1 cellular context compared by ENCODE assay signal in genomic region chr5:41213340-41213739, GRCh38.
TF ChIP-seq lines count a peak whose summit lies in the region.

TSS of gene C6 (minus strand) at chr5:41213532. CDS start at chr5:41203230, 10,302 bp downstream.

TF ChIP-seq in HepG2, 621 proteins besides CTCF, POLR2A, EP300 and RAD21 (continues in another document):
- TF ChIP-seq CEBPB (IDR thresholded peaks at IDR 0.05; ENCODE audit: borderline replicate concordance, low read depth, low read length) (peak; percentile 49; the same call in 1 of the 2 replicates), PCBP2 (optimal IDR thresholded peaks at IDR 0.05; ENCODE audit: low read depth, low read length, poor library complexity, severe bottlenecking) (no peak), ZC3H4 (CRISPR knock-in tag; IDR thresholded peaks at IDR 0.05; ENCODE audit: borderline replicate concordance) (no peak), NR2F2 (IDR thresholded peaks at IDR 0.05; ENCODE audit: borderline replicate concordance, low read depth) (no peak), MTA3 (CRISPR knock-in tag; IDR thresholded peaks at IDR 0.05) (no peak), CSRNP1 (CRISPR knock-in tag; IDR thresholded peaks at IDR 0.05) (no peak), ELF4 (CRISPR knock-in tag; IDR thresholded peaks at IDR 0.05; ENCODE audit: borderline replicate concordance) (no peak), CCDC6 (CRISPR knock-in tag; IDR thresholded peaks at IDR 0.05) (no peak), THYN1 (CRISPR knock-in tag; IDR thresholded peaks at IDR 0.05; ENCODE audit: borderline replicate concordance, low read depth) (no peak), CHD4 (IDR thresholded peaks at IDR 0.05; ENCODE audit: borderline replicate concordance, low read length) (no peak), ZNF660 (CRISPR knock-in tag; IDR thresholded peaks at IDR 0.05; ENCODE audit: borderline replicate concordance, low read depth) (no peak), ZBTB25 (CRISPR knock-in tag; IDR thresholded peaks at IDR 0.05) (no peak), ZNF484 (CRISPR knock-in tag; IDR thresholded peaks at IDR 0.05; ENCODE audit: borderline replicate concordance, low read depth) (no peak), TEF (CRISPR knock-in tag; IDR thresholded peaks at IDR 0.05) (no peak), ARNTL (CRISPR knock-in tag; IDR thresholded peaks at IDR 0.05) (no peak), ZMAT3 (CRISPR knock-in tag; conservative IDR thresholded peaks at IDR 0.05) (no peak), NR0B2 (CRISPR knock-in tag; IDR thresholded peaks at IDR 0.05) (no peak), ATF5 (CRISPR knock-in tag; IDR thresholded peaks at IDR 0.05; ENCODE audit: low read depth) (no peak), MIER3 (CRISPR knock-in tag; IDR thresholded peaks at IDR 0.05; ENCODE audit: borderline replicate concordance) (no peak), TCF7 (IDR thresholded peaks at IDR 0.05; ENCODE audit: low read depth) (no peak)
- TF ChIP-seq, protein P1, sequence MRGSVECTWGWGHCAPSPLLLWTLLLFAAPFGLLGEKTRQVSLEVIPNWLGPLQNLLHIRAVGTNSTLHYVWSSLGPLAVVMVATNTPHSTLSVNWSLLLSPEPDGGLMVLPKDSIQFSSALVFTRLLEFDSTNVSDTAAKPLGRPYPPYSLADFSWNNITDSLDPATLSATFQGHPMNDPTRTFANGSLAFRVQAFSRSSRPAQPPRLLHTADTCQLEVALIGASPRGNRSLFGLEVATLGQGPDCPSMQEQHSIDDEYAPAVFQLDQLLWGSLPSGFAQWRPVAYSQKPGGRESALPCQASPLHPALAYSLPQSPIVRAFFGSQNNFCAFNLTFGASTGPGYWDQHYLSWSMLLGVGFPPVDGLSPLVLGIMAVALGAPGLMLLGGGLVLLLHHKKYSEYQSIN (CRISPR knock-in tag; IDR thresholded peaks at IDR 0.05; ENCODE audit: borderline replicate concordance), result no peak
- TF ChIP-seq, protein P2, sequence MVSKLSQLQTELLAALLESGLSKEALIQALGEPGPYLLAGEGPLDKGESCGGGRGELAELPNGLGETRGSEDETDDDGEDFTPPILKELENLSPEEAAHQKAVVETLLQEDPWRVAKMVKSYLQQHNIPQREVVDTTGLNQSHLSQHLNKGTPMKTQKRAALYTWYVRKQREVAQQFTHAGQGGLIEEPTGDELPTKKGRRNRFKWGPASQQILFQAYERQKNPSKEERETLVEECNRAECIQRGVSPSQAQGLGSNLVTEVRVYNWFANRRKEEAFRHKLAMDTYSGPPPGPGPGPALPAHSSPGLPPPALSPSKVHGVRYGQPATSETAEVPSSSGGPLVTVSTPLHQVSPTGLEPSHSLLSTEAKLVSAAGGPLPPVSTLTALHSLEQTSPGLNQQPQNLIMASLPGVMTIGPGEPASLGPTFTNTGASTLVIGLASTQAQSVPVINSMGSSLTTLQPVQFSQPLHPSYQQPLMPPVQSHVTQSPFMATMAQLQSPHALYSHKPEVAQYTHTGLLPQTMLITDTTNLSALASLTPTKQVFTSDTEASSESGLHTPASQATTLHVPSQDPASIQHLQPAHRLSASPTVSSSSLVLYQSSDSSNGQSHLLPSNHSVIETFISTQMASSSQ (IDR thresholded peaks at IDR 0.05; ENCODE audit: low read depth), result no peak
- TF ChIP-seq, protein P2 (CRISPR knock-in tag; IDR thresholded peaks at IDR 0.05; ENCODE audit: borderline replicate concordance), result 0 out of 2 replicates have a peak, but pooled peaks have one; percentile 20
- TF ChIP-seq, protein P3, sequence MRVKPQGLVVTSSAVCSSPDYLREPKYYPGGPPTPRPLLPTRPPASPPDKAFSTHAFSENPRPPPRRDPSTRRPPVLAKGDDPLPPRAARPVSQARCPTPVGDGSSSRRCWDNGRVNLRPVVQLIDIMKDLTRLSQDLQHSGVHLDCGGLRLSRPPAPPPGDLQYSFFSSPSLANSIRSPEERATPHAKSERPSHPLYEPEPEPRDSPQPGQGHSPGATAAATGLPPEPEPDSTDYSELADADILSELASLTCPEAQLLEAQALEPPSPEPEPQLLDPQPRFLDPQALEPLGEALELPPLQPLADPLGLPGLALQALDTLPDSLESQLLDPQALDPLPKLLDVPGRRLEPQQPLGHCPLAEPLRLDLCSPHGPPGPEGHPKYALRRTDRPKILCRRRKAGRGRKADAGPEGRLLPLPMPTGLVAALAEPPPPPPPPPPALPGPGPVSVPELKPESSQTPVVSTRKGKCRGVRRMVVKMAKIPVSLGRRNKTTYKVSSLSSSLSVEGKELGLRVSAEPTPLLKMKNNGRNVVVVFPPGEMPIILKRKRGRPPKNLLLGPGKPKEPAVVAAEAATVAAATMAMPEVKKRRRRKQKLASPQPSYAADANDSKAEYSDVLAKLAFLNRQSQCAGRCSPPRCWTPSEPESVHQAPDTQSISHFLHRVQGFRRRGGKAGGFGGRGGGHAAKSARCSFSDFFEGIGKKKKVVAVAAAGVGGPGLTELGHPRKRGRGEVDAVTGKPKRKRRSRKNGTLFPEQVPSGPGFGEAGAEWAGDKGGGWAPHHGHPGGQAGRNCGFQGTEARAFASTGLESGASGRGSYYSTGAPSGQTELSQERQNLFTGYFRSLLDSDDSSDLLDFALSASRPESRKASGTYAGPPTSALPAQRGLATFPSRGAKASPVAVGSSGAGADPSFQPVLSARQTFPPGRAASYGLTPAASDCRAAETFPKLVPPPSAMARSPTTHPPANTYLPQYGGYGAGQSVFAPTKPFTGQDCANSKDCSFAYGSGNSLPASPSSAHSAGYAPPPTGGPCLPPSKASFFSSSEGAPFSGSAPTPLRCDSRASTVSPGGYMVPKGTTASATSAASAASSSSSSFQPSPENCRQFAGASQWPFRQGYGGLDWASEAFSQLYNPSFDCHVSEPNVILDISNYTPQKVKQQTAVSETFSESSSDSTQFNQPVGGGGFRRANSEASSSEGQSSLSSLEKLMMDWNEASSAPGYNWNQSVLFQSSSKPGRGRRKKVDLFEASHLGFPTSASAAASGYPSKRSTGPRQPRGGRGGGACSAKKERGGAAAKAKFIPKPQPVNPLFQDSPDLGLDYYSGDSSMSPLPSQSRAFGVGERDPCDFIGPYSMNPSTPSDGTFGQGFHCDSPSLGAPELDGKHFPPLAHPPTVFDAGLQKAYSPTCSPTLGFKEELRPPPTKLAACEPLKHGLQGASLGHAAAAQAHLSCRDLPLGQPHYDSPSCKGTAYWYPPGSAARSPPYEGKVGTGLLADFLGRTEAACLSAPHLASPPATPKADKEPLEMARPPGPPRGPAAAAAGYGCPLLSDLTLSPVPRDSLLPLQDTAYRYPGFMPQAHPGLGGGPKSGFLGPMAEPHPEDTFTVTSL (CRISPR knock-in tag; IDR thresholded peaks at IDR 0.05; ENCODE audit: borderline replicate concordance), result peak; percentile 55; the same call in 1 of the 2 replicates
- TF ChIP-seq, protein P4, sequence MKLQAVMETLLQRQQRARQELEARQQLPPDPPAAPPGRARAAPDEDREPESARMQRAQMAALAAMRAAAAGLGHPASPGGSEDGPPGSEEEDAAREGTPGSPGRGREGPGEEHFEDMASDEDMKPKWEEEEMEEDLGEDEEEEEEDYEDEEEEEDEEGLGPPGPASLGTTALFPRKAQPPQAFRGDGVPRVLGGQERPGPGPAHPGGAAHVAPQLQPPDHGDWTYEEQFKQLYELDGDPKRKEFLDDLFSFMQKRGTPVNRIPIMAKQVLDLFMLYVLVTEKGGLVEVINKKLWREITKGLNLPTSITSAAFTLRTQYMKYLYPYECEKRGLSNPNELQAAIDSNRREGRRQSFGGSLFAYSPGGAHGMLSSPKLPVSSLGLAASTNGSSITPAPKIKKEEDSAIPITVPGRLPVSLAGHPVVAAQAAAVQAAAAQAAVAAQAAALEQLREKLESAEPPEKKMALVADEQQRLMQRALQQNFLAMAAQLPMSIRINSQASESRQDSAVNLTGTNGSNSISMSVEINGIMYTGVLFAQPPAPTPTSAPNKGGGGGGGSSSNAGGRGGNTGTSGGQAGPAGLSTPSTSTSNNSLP (IDR thresholded peaks at IDR 0.05; ENCODE audit: low read depth, low read length), result 0 out of 2 replicates have a peak, but pooled peaks have one; percentile 26
- TF ChIP-seq, protein P5, sequence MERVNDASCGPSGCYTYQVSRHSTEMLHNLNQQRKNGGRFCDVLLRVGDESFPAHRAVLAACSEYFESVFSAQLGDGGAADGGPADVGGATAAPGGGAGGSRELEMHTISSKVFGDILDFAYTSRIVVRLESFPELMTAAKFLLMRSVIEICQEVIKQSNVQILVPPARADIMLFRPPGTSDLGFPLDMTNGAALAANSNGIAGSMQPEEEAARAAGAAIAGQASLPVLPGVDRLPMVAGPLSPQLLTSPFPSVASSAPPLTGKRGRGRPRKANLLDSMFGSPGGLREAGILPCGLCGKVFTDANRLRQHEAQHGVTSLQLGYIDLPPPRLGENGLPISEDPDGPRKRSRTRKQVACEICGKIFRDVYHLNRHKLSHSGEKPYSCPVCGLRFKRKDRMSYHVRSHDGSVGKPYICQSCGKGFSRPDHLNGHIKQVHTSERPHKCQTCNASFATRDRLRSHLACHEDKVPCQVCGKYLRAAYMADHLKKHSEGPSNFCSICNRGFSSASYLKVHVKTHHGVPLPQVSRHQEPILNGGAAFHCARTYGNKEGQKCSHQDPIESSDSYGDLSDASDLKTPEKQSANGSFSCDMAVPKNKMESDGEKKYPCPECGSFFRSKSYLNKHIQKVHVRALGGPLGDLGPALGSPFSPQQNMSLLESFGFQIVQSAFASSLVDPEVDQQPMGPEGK (CRISPR knock-in tag; IDR thresholded peaks at IDR 0.05), result no peak
- TF ChIP-seq, protein P6, sequence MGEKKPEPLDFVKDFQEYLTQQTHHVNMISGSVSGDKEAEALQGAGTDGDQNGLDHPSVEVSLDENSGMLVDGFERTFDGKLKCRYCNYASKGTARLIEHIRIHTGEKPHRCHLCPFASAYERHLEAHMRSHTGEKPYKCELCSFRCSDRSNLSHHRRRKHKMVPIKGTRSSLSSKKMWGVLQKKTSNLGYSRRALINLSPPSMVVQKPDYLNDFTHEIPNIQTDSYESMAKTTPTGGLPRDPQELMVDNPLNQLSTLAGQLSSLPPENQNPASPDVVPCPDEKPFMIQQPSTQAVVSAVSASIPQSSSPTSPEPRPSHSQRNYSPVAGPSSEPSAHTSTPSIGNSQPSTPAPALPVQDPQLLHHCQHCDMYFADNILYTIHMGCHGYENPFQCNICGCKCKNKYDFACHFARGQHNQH (CRISPR knock-in tag; IDR thresholded peaks at IDR 0.05), result no peak
- TF ChIP-seq, protein P7, sequence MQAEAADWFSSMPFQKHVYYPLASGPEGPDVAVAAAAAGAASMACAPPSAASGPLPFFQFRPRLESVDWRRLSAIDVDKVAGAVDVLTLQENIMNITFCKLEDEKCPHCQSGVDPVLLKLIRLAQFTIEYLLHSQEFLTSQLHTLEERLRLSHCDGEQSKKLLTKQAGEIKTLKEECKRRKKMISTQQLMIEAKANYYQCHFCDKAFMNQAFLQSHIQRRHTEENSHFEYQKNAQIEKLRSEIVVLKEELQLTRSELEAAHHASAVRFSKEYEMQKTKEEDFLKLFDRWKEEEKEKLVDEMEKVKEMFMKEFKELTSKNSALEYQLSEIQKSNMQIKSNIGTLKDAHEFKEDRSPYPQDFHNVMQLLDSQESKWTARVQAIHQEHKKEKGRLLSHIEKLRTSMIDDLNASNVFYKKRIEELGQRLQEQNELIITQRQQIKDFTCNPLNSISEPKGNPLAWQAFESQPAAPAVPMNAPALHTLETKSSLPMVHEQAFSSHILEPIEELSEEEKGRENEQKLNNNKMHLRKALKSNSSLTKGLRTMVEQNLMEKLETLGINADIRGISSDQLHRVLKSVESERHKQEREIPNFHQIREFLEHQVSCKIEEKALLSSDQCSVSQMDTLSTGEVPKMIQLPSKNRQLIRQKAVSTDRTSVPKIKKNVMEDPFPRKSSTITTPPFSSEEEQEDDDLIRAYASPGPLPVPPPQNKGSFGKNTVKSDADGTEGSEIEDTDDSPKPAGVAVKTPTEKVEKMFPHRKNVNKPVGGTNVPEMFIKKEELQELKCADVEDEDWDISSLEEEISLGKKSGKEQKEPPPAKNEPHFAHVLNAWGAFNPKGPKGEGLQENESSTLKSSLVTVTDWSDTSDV (CRISPR knock-in tag; IDR thresholded peaks at IDR 0.05), result no peak
